8 cellular contexts compared by ENCODE assay signal in the genomic region with DNA sequence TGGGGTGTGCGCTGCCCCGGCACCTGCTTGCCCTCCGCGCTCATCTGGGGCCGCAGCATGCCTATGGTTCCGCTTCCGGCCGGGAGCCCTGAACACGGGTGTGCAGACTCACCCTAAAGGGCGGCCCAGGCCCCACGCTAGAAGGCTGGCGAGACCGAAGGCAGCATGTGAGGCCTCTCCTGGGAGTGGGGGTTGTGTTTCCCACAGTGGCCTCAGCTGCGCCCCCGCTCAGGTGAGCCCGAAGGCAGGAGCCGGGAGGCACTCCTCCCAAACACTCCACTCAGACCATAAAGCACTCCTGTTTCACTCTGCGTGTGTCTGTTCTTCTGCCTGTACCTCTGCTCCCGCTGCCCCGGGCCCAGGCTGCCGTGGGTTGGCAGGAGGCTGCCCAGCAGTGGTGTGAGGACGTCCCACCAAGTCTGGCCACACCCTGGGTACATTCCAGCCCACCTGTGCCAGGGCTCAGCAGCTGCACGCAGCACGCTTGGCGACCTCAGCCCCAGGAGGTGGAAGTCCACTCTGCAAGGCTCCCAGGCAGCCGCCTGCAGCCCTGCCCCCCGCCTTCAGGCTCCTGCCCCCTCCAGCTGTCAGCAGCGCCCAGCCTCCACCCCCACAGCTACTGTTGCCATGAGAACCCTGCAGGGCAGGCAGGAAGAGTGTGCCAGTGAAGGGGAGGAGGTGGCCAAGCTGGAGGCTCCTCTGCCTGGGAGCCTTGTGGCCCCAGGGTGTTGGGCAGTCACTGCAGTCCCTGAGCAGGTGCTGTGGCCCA. TPM values are rescaled to one million over a fixed set of nuclear protein-coding genes. Genes with fewer than 3 reads are reported as not detected.
DNase-seq lines count a peak whose midpoint lies in the region; ATAC-seq and TF ChIP-seq lines count a peak whose summit lies in the region.

No MANE protein-coding gene starts in this region.

- peak overlapping the region; percentile 92 for H3K27ac Mint-ChIP-seq in progenitor cell of endocrine pancreas
- no peak overlapping the region for H3K27ac Mint-ChIP-seq in T-helper 2 cell treated with Interferon-gamma antibody and Interleukin-4, amounts not matched to agents 5 μg/mL and 100 μg/mL, for 36 hours

- H3K4me1 ChIP-seq in heart left ventricle (peaks cover 10 to 47% (median 27%) of the 10 kb centered on the region in 12 donors), right atrium auricular region (peaks cover 0 to 44% of the 10 kb centered on the region in 2 donors), OCI-LY1 (ENCODE audit: insufficient read depth, low read length, severe bottlenecking) (peaks cover 28% of the 10 kb centered on the region)

- H3K27ac ChIP-seq in heart left ventricle (no peak overlapping the region), right atrium auricular region (peak overlapping the region in 1 of 2 donors; percentile 87), OCI-LY1 (ENCODE audit: low read depth, low read length, poor library complexity, severe bottlenecking) (peak overlapping the region; percentile 62)

- peaks cover 0 to 47% (median 13%) of the 10 kb centered on the region in 9 donors for H3K36me3 ChIP-seq in heart left ventricle
- H3K36me3 ChIP-seq in right atrium auricular region: peaks cover 13% of the 10 kb centered on the region
- peaks cover 35% of the 10 kb centered on the region for H3K36me3 ChIP-seq in OCI-LY1 (ENCODE audit: insufficient read depth, low read length)

- no peaks in the 10 kb centered on the region for H3K9me3 ChIP-seq in heart left ventricle
- H3K9me3 ChIP-seq in right atrium auricular region: no peaks in the 10 kb centered on the region
- H3K9me3 ChIP-seq in OCI-LY1 (ENCODE audit: low read length): no peaks in the 10 kb centered on the region

- DNase-seq in heart left ventricle: no peak
- DNase-seq in right atrium auricular region (ENCODE audit: low spot score): no peak
- DNase-seq in fibroblast of gingiva (ENCODE audit: low read depth): peak; percentile 51
- no peak for DNase-seq in progenitor cell of endocrine pancreas (ENCODE audit: low spot score, unreplicated experiment)
- no peak for DNase-seq in T-helper 2 cell treated with Interferon-gamma antibody and Interleukin-4, amounts not matched to agents 5 μg/mL and 100 μg/mL, for 36 hours (ENCODE audit: low spot score)

- 71 to 79% (median 76%) methylated on average over 22 to 28 of the region's 28 CpGs for WGBS in heart left ventricle, 4 donors

- no peaks in the 10 kb centered on the region for H3K27me3 Mint-ChIP-seq in progenitor cell of endocrine pancreas
- peaks cover 5% of the 10 kb centered on the region for H3K27me3 Mint-ChIP-seq in T-helper 2 cell treated with Interferon-gamma antibody and Interleukin-4, amounts not matched to agents 5 μg/mL and 100 μg/mL, for 36 hours (ENCODE audit: low read depth)

- TF ChIP-seq CTCF in heart left ventricle (IDR thresholded peaks at IDR 0.05) (no peak), right atrium auricular region (IDR thresholded peaks at IDR 0.05) (no peak), OCI-LY1 (IDR thresholded peaks at IDR 0.05; ENCODE audit: low read length) (no peak), progenitor cell of endocrine pancreas (IDR thresholded peaks at IDR 0.05; ENCODE audit: unreplicated experiment) (no peak)

- H3K36me3 Mint-ChIP-seq in progenitor cell of endocrine pancreas (ENCODE audit: insufficient read depth): peaks cover 3% of the 10 kb centered on the region
- peaks cover 6% of the 10 kb centered on the region for H3K36me3 Mint-ChIP-seq in T-helper 2 cell treated with Interferon-gamma antibody and Interleukin-4, amounts not matched to agents 5 μg/mL and 100 μg/mL, for 36 hours (ENCODE audit: low read depth)

- H3K4me3 ChIP-seq in heart left ventricle: no peak overlapping the region
- no peak overlapping the region for H3K4me3 ChIP-seq in right atrium auricular region
- no peak overlapping the region for H3K4me3 ChIP-seq in OCI-LY1 (ENCODE audit: low read depth, low read length, poor library complexity, severe bottlenecking)

- no peaks in the 10 kb centered on the region for H4K20me1 ChIP-seq in OCI-LY1 (ENCODE audit: insufficient read depth, low read length)

- intact Hi-C loops in heart left ventricle (cut with DNase I): loop anchor here in 4 of 10 donors (5.0 to 10.0 kb wide), 3 partner anchors 46 to 194 kb away; a partner anchor contains a TSS

- H3K79me2 ChIP-seq in OCI-LY1 (ENCODE audit: insufficient read depth, low read length): no peaks in the 10 kb centered on the region

- TF ChIP-seq POLR2A in heart left ventricle (IDR thresholded peaks at IDR 0.05): no peak

- H3K4me3 Mint-ChIP-seq in progenitor cell of endocrine pancreas (ENCODE audit: low read depth): peak overlapping the region; percentile 38
- H3K4me3 Mint-ChIP-seq in T-helper 2 cell treated with Interferon-gamma antibody and Interleukin-4, amounts not matched to agents 5 μg/mL and 100 μg/mL, for 36 hours: no peak overlapping the region

- no peaks in the 10 kb centered on the region for H3K9me3 Mint-ChIP-seq in progenitor cell of endocrine pancreas (ENCODE audit: low read depth)
- H3K9me3 Mint-ChIP-seq in T-helper 2 cell treated with Interferon-gamma antibody and Interleukin-4, amounts not matched to agents 5 μg/mL and 100 μg/mL, for 36 hours: no peaks in the 10 kb centered on the region

- H3K27me3 ChIP-seq in heart left ventricle (peaks cover 0 to 32% (median 17%) of the 10 kb centered on the region in 9 donors), right atrium auricular region (no peaks in the 10 kb centered on the region), OCI-LY1 (ENCODE audit: insufficient read depth, low read length) (no peaks in the 10 kb centered on the region)

- no peaks in the 10 kb centered on the region for H3K9me2 ChIP-seq in OCI-LY1 (ENCODE audit: low read depth, low read length)

- H3K9ac ChIP-seq in OCI-LY1 (ENCODE audit: low read length): no peak overlapping the region

- H2AFZ ChIP-seq in OCI-LY1 (ENCODE audit: low read length): no peak overlapping the region

- no peaks in the 10 kb centered on the region for H3F3A ChIP-seq in OCI-LY1 (ENCODE audit: insufficient read depth, low read length)

- ATAC-seq in heart left ventricle (peak; percentile 3 to 14 (median 4)), GM21786 (IDR thresholded peaks at IDR 0.05; ENCODE audit: unreplicated experiment) (no peak), GM21360 (IDR thresholded peaks at IDR 0.05; ENCODE audit: unreplicated experiment) (no peak)

- H3K4me1 Mint-ChIP-seq in progenitor cell of endocrine pancreas (ENCODE audit: low read depth): peaks cover 11% of the 10 kb centered on the region
- peaks cover 7% of the 10 kb centered on the region for H3K4me1 Mint-ChIP-seq in T-helper 2 cell treated with Interferon-gamma antibody and Interleukin-4, amounts not matched to agents 5 μg/mL and 100 μg/mL, for 36 hours (ENCODE audit: low read depth)

- H3K4me2 ChIP-seq in OCI-LY1 (ENCODE audit: low read length): no peak overlapping the region

RNA-seq across cellular contexts. Expression of a gene that starts 1.2 kb away (rescaled TPM):
- total RNA-seq in heart left ventricle (1 to 10 TPM; 2.6 to 7.0 (median 6.2) TPM), right atrium auricular region (1 to 10 TPM; 2.7 to 3.0 TPM), progenitor cell of endocrine pancreas (5.1 and 5.8 TPM in 2 replicates)
- 1 to 10 TPM; 2.8 to 5.5 TPM for polyA plus RNA-seq in heart left ventricle

RNA-seq across cellular contexts. Expression of a gene that starts 8.1 kb away (rescaled TPM):
- total RNA-seq in heart left ventricle (100 to 1,000 TPM; 230 to 386 (median 266) TPM), right atrium auricular region (100 to 1,000 TPM; 140 to 154 TPM), progenitor cell of endocrine pancreas (168 and 169 TPM in 2 replicates)
- 100 to 1,000 TPM; 225 to 717 TPM for polyA plus RNA-seq in heart left ventricle

RNA-seq across cellular contexts. Expression of a gene that starts 11.1 kb away (rescaled TPM):
- 1 to 10 TPM; 2.9 to 8.3 (median 6.1) TPM for total RNA-seq in heart left ventricle
- polyA plus RNA-seq in heart left ventricle: 10 to 100 TPM in 1 of 2 donors, 1 to 10 TPM in 1; 4.5 to 14.9 TPM
- total RNA-seq in right atrium auricular region: 1 to 10 TPM; 1.7 to 2.0 TPM
- total RNA-seq in progenitor cell of endocrine pancreas: 36.7 and 40.0 TPM in 2 replicates

RNA-seq across cellular contexts. Expression of a gene that starts 25.0 kb away (rescaled TPM):
- total RNA-seq in heart left ventricle (100 to 1,000 TPM; 289 to 467 (median 341) TPM), right atrium auricular region (100 to 1,000 TPM; 329 to 428 TPM), progenitor cell of endocrine pancreas (297 and 310 TPM in 2 replicates)
- polyA plus RNA-seq in heart left ventricle: 100 to 1,000 TPM; 454 to 605 TPM

RNA-seq across cellular contexts. Expression of a gene that starts 33.3 kb away (rescaled TPM):
- total RNA-seq in heart left ventricle (10 to 100 TPM; 59.4 to 82.2 (median 71.6) TPM), right atrium auricular region (10 to 100 TPM; 48.4 to 61.7 TPM), progenitor cell of endocrine pancreas (129 and 130 TPM in 2 replicates)
- 10 to 100 TPM; 63.5 to 90.8 TPM for polyA plus RNA-seq in heart left ventricle

Comparison
In these comparisons a context has a peak if more than half of its experiments do, and no peak if none do; other contexts are left out.
1. ATAC-seq: peak in heart left ventricle (4 of 4); none in GM21786 (single experiment) and GM21360 (single experiment).